ENCODE assay signal across 1 cellular context in genomic region chr4:23888421-23889319, GRCh38.
TF ChIP-seq lines count a peak whose summit lies in the region.

No MANE protein-coding gene starts in this region.

TF ChIP-seq in HepG2, 621 proteins besides CTCF, POLR2A, EP300 and RAD21 (continued from another document and continues in another):
- TF ChIP-seq REST (IDR thresholded peaks at IDR 0.05; ENCODE audit: borderline replicate concordance in 1 of 2, low read depth in 1 of 2, low read length in 2 of 2), result peak in 1 of 2 experiments; percentile 78; a peak in 2 of 4 replicates
- peak in 1 of 2 experiments; percentile 37; a peak in 1 of 4 replicates for TF ChIP-seq HMGXB4 (CRISPR knock-in tag; IDR thresholded peaks at IDR 0.05; ENCODE audit: borderline replicate concordance in 1 of 2, low read depth in 1 of 2)
- no peak for TF ChIP-seq ELF4 (CRISPR knock-in tag; IDR thresholded peaks at IDR 0.05; ENCODE audit: borderline replicate concordance)
- no peak for TF ChIP-seq ZNF598 (CRISPR knock-in tag; IDR thresholded peaks at IDR 0.05; ENCODE audit: borderline replicate concordance)
- TF ChIP-seq ZNF670 (CRISPR knock-in tag; IDR thresholded peaks at IDR 0.05; ENCODE audit: borderline replicate concordance), result 0 out of 2 replicates have a peak, but pooled peaks have one; percentile 21
- TF ChIP-seq ZNF143 (CRISPR knock-in tag; IDR thresholded peaks at IDR 0.05), result no peak
- no peak for TF ChIP-seq GMEB1 (CRISPR knock-in tag; IDR thresholded peaks at IDR 0.05; ENCODE audit: borderline replicate concordance)
- no peak for TF ChIP-seq CAMTA2 (CRISPR knock-in tag; IDR thresholded peaks at IDR 0.05; ENCODE audit: borderline replicate concordance)
- TF ChIP-seq ZBTB44 (CRISPR knock-in tag; IDR thresholded peaks at IDR 0.05), result no peak
- TF ChIP-seq KMT2B (CRISPR knock-in tag; IDR thresholded peaks at IDR 0.05), result peak; percentile 56; the same call in 1 of the 2 replicates
- TF ChIP-seq KLF16 (CRISPR knock-in tag; IDR thresholded peaks at IDR 0.05), result 0 out of 4 replicates have a peak, but pooled peaks of 1 of the 2 experiments have one; percentile 20
- TF ChIP-seq NCOR1 (IDR thresholded peaks at IDR 0.05; ENCODE audit: borderline replicate concordance, low read length), result no peak
- TF ChIP-seq PRPF4 (IDR thresholded peaks at IDR 0.05; ENCODE audit: low read depth, low read length, poor library complexity, severe bottlenecking), result no peak
- TF ChIP-seq ZNF512B (CRISPR knock-in tag; IDR thresholded peaks at IDR 0.05; ENCODE audit: borderline replicate concordance), result no peak
- TF ChIP-seq MYNN (CRISPR knock-in tag; IDR thresholded peaks at IDR 0.05; ENCODE audit: low read depth), result no peak
- peak; percentile 59; the same call in 1 of the 2 replicates for TF ChIP-seq ZNF230 (CRISPR knock-in tag; IDR thresholded peaks at IDR 0.05)
- no peak for TF ChIP-seq HIVEP1 (CRISPR knock-in tag; IDR thresholded peaks at IDR 0.05)
- no peak for TF ChIP-seq ARID3A (IDR thresholded peaks at IDR 0.05; ENCODE audit: low read depth, low read length)
- TF ChIP-seq SCMH1 (CRISPR knock-in tag; IDR thresholded peaks at IDR 0.05; ENCODE audit: borderline replicate concordance), result no peak
- TF ChIP-seq ZGPAT (CRISPR knock-in tag; IDR thresholded peaks at IDR 0.05), result no peak
- no peak for TF ChIP-seq HOXA9 (CRISPR knock-in tag; IDR thresholded peaks at IDR 0.05; ENCODE audit: borderline replicate concordance)
- no peak for TF ChIP-seq ZSCAN29 (CRISPR knock-in tag; conservative IDR thresholded peaks at IDR 0.05)
- 0 out of 2 replicates have a peak, but pooled peaks have one; percentile 22 for TF ChIP-seq BORCS8-MEF2B (CRISPR knock-in tag; IDR thresholded peaks at IDR 0.05)
- 0 out of 2 replicates have a peak, but pooled peaks have one; percentile 34 for TF ChIP-seq ZFP82 (CRISPR knock-in tag; IDR thresholded peaks at IDR 0.05; ENCODE audit: borderline replicate concordance)
- no peak for TF ChIP-seq ZNF646 (CRISPR knock-in tag; IDR thresholded peaks at IDR 0.05)
